ENCODE assay signal across 1 cellular context in genomic region chr3:40108643-40109042, GRCh38.
TF ChIP-seq lines count a peak whose summit lies in the region.

No MANE protein-coding gene starts in this region.

TF ChIP-seq in H1, 55 proteins besides CTCF, POLR2A, EP300 and RAD21 (continued from another document):
- no peak for TF ChIP-seq SIX5 (IDR thresholded peaks at IDR 0.05; ENCODE audit: low read depth, low read length)
- TF ChIP-seq E2F6 (IDR thresholded peaks at IDR 0.05), result no peak
- TF ChIP-seq CHD1 (IDR thresholded peaks at IDR 0.05; ENCODE audit: low read depth, low read length), result no peak
- TF ChIP-seq RXRA (IDR thresholded peaks at IDR 0.05; ENCODE audit: insufficient read depth, low read depth, low read length), result no peak
- TF ChIP-seq BRCA1 (IDR thresholded peaks at IDR 0.05; ENCODE audit: low read depth, low read length), result no peak
- TF ChIP-seq ZNF274 (IDR thresholded peaks at IDR 0.05; ENCODE audit: borderline replicate concordance, extremely low read depth, low read length), result no peak
